In genomic region chr9:75962186-75963036, GRCh38 we compare ENCODE assay signal across 9 cellular contexts.
DNase-seq lines count a peak whose midpoint lies in the region; ATAC-seq and TF ChIP-seq lines count a peak whose summit lies in the region.
"Had no signal": no experiment of that assay in that cellular context is flagged by ENCODE, and none has a peak within 500 bp of the region (broad histone marks: within the 10 kb centered on the region; RNA-seq: fewer than 3 reads in every experiment).

No MANE protein-coding gene starts in this region.

- no peak for TF ChIP-seq RAD21 in HCT116 (IDR thresholded peaks at IDR 0.05; ENCODE audit: low read depth)

- H3K79me2 ChIP-seq in HCT116 (ENCODE audit: insufficient read depth, low read length): no peaks in the 10 kb centered on the region

- H3K27me3 Mint-ChIP-seq in Caco-2 (ENCODE audit: insufficient read depth, unreplicated experiment): no peaks in the 10 kb centered on the region
- H3K27me3 Mint-ChIP-seq: dendritic cell treated with granulocyte-macrophage colony-stimulating factor and Interleukin-4, amounts not matched to agents 40 ng/mL and 50 ng/mL, for 4 days had no signal

- no peak overlapping the region for H3K4me2 ChIP-seq in HCT116 (ENCODE audit: low read length)

- no peak overlapping the region for H3K27ac Mint-ChIP-seq in Caco-2 (ENCODE audit: unreplicated experiment)
- H3K27ac Mint-ChIP-seq: dendritic cell treated with granulocyte-macrophage colony-stimulating factor and Interleukin-4, amounts not matched to agents 40 ng/mL and 50 ng/mL, for 4 days had no signal

- no peak for TF ChIP-seq POLR2A in HCT116 (IDR thresholded peaks at IDR 0.05; ENCODE audit: borderline replicate concordance, extremely low read depth, insufficient read depth, insufficient read length)
- no peak for TF ChIP-seq POLR2A in heart left ventricle (IDR thresholded peaks at IDR 0.05)

- H3K27me3 ChIP-seq in HCT116 (ENCODE audit: insufficient read depth, low read length): no peaks in the 10 kb centered on the region
- no peaks in the 10 kb centered on the region for H3K27me3 ChIP-seq in heart left ventricle
- H3K27me3 ChIP-seq in psoas muscle (ENCODE audit: insufficient read depth in 3 of 3, low read length in 2 of 3): no peaks in the 10 kb centered on the region
- H3K27me3 ChIP-seq in Caco-2 (replicated peaks; ENCODE audit: control insufficient read depth, insufficient read depth, low read length): no peaks in the 10 kb centered on the region

- H3K4me1 Mint-ChIP-seq in Caco-2 (ENCODE audit: low read depth, unreplicated experiment): no peaks in the 10 kb centered on the region

- POLR2A ChIA-PET in HCT116 (lab: Charles Lee) (no interaction called here), Caco-2 (lab: Charles Lee) (no interaction called here)

- no peak for DNase-seq in HCT116 (ENCODE audit: low read depth, low spot score)
- peak; percentile 87 for DNase-seq in NCI-H2196 (lab: John Stamatoyannopoulos, UW; ENCODE audit: unreplicated experiment)
- peak; percentile 20 to 81 (median 65) for DNase-seq in heart left ventricle
- peak; percentile 33 to 75 for DNase-seq in psoas muscle
- no peak for DNase-seq in inferior parietal cortex (ENCODE audit: extremely low spot score)
- no peak for DNase-seq in Caco-2
- no peak for DNase-seq in GM10266 (ENCODE audit: extremely low spot score)

- no peak overlapping the region for H3K9ac ChIP-seq in HCT116 (ENCODE audit: low read length)

- H2AFZ ChIP-seq in HCT116 (ENCODE audit: low read depth, low read length, poor library complexity, severe bottlenecking): no peak overlapping the region

- WGBS in heart left ventricle, 4 donors: 53 to 65% (median 60%) methylated on average over 10 of the region's 10 CpGs
- 24 to 36% (median 36%) methylated on average over 10 of the region's 10 CpGs for WGBS in psoas muscle, 3 donors

- no peaks in the 10 kb centered on the region for H3K9me2 ChIP-seq in HCT116 (ENCODE audit: insufficient read depth)

- BruUV-seq in HCT116 (replicated peaks; lab: Mats Ljungman, UMichigan) (no TSS peak), Caco-2 (replicated peaks; lab: Mats Ljungman, UMichigan) (no TSS peak)

- H3K9me3 ChIP-seq in HCT116 (ENCODE audit: control insufficient read depth in 1 of 2, insufficient read depth in 1 of 2, low read depth in 1 of 2, low read length in 2 of 2) (no peaks in the 10 kb centered on the region), heart left ventricle (no peaks in the 10 kb centered on the region), psoas muscle (no peaks in the 10 kb centered on the region), Caco-2 (no peaks in the 10 kb centered on the region)

- ATAC-seq in HCT116 (peak; percentile 25; the same call in 1 of the 2 replicates), heart left ventricle (peak; percentile 19 to 86 (median 81)), psoas muscle (peak in 3 of 4 donors; percentile 51 to 72 (median 59)), HG02623 (IDR thresholded peaks at IDR 0.05; ENCODE audit: unreplicated experiment) (no peak)

- H3K27ac ChIP-seq in HCT116 (ENCODE audit: low read depth, low read length) (no peak overlapping the region), heart left ventricle (no peak overlapping the region), psoas muscle (no peak overlapping the region)

- no peaks in the 10 kb centered on the region for H4K20me1 ChIP-seq in HCT116 (ENCODE audit: insufficient read depth)

- TF ChIP-seq CTCF in HCT116 (IDR thresholded peaks at IDR 0.05 in 2 of 3, conservative IDR thresholded peaks at IDR 0.05 in 1 of 3; ENCODE audit: borderline replicate concordance in 1 of 3, insufficient read depth in 1 of 3, low read depth in 2 of 3, low read length in 2 of 3) (no peak), heart left ventricle (IDR thresholded peaks at IDR 0.05) (no peak), psoas muscle (IDR thresholded peaks at IDR 0.05) (no peak), Caco-2 (IDR thresholded peaks at IDR 0.05; ENCODE audit: insufficient read depth in 1 of 2, low read depth in 1 of 2, low read length in 1 of 2, severe bottlenecking in 1 of 2, unreplicated experiment in 1 of 2) (no peak), GM10266 (IDR thresholded peaks at IDR 0.05; ENCODE audit: control insufficient read depth, insufficient read depth, low read depth, missing control alignments) (no peak)

- CTCF ChIA-PET in HCT116 (lab: Charles Lee) (no interaction called here), Caco-2 (lab: Charles Lee) (no interaction called here)

- no peaks in the 10 kb centered on the region for H3K36me3 Mint-ChIP-seq in Caco-2 (ENCODE audit: insufficient read depth, unreplicated experiment)

- H3K36me3 ChIP-seq in HCT116 (ENCODE audit: control insufficient read depth in 1 of 2, insufficient read depth in 2 of 2, low read length in 2 of 2) (no peaks in the 10 kb centered on the region), heart left ventricle (no peaks in the 10 kb centered on the region), psoas muscle (ENCODE audit: insufficient read depth in 1 of 2, low read depth in 1 of 2) (no peaks in the 10 kb centered on the region), Caco-2 (ENCODE audit: control insufficient read depth, insufficient read depth, low read length) (no peaks in the 10 kb centered on the region)

- H3K9me3 Mint-ChIP-seq in Caco-2 (ENCODE audit: unreplicated experiment): no peaks in the 10 kb centered on the region
- H3K9me3 Mint-ChIP-seq: dendritic cell treated with granulocyte-macrophage colony-stimulating factor and Interleukin-4, amounts not matched to agents 40 ng/mL and 50 ng/mL, for 4 days had no signal

- RAD21 ChIA-PET in HCT116 (lab: Charles Lee; ENCODE audit: low non-redundant PET in 1 of 2, low total read pairs in 2 of 2, uncharacterized antibody in 2 of 2, unreplicated experiment in 2 of 2): no interaction called here

- H3K4me3 ChIP-seq in HCT116 (replicated peaks in 1 of 2; ENCODE audit: low read depth in 1 of 2, low read length in 2 of 2) (no peak overlapping the region), heart left ventricle (no peak overlapping the region), psoas muscle (no peak overlapping the region), Caco-2 (ENCODE audit: low read depth, low read length) (no peak overlapping the region)

- H3K4me3 Mint-ChIP-seq in Caco-2 (ENCODE audit: unreplicated experiment): no peak overlapping the region
- H3K4me3 Mint-ChIP-seq: dendritic cell treated with granulocyte-macrophage colony-stimulating factor and Interleukin-4, amounts not matched to agents 40 ng/mL and 50 ng/mL, for 4 days had no signal

- intact Hi-C loops in HCT116 (cut with micrococcal nuclease): no loop called here
- intact Hi-C loops in heart left ventricle (cut with DNase I): no loop called here
- intact Hi-C loops in psoas muscle (cut with DNase I): no loop called here
- intact Hi-C loops in Caco-2 (cut with micrococcal nuclease; ENCODE audit: unreplicated experiment): no loop called here

- H3K4me1 ChIP-seq in HCT116 (ENCODE audit: control insufficient read depth in 1 of 2, insufficient read depth in 2 of 2, low read length in 2 of 2): peaks cover 7 to 23% of the 10 kb centered on the region in 2 experiments; a peak in 3 of 4 replicates
- H3K4me1 ChIP-seq in heart left ventricle: peaks cover 0 to 31% (median 12%) of the 10 kb centered on the region in 12 donors
- H3K4me1 ChIP-seq in psoas muscle: no peaks in the 10 kb centered on the region
- no peaks in the 10 kb centered on the region for H3K4me1 ChIP-seq in Caco-2

TF ChIP-seq in HCT116, 20 proteins besides CTCF, POLR2A, EP300 and RAD21:
- TF ChIP-seq SP1 (IDR thresholded peaks at IDR 0.05; ENCODE audit: low read depth) (no peak), ZNF274 (IDR thresholded peaks at IDR 0.05; ENCODE audit: low read depth, low read length) (no peak), EZH2 (IDR thresholded peaks at IDR 0.05) (no peak)

Comparison
In these comparisons a context has a peak if more than half of its experiments do, and no peak if none do; other contexts are left out.
1. DNase-seq: peak in NCI-H2196 (single experiment), heart left ventricle (5 of 5) and psoas muscle (2 of 2); none in HCT116 (single experiment), inferior parietal cortex (single experiment), Caco-2 (0 of 2) and GM10266 (single experiment).